ENCODE assay signal across 10 cellular contexts in genomic region chr4:87354168-87355102, GRCh38. TPM values are rescaled to one million over a fixed set of nuclear protein-coding genes. Genes with fewer than 3 reads are reported as not detected.
DNase-seq lines count a peak whose midpoint lies in the region; TF ChIP-seq lines count a peak whose summit lies in the region.
"Had no signal": no experiment of that assay in that cellular context is flagged by ENCODE, and none has a peak within 500 bp of the region (broad histone marks: within the 10 kb centered on the region; RNA-seq: fewer than 3 reads in every experiment).

No MANE protein-coding gene starts in this region.

- no peak for TF ChIP-seq POLR2A in thyroid gland (IDR thresholded peaks at IDR 0.05)
- no peak for TF ChIP-seq POLR2A in suprapubic skin (IDR thresholded peaks at IDR 0.05)

- H3K4me3 ChIP-seq in adipocyte (ENCODE audit: low read length) (no peak overlapping the region), fibroblast of the aortic adventitia (ENCODE audit: low read depth, low read length) (peak overlapping the region; percentile 28), thyroid gland (replicated peaks in 1 of 3) (no peak overlapping the region), suprapubic skin (no peak overlapping the region)
- H3K4me3 ChIP-seq: PC-9, right lobe of liver had no signal

- H3K27ac ChIP-seq in thyroid gland (peak overlapping the region in 2 of 3 donors; percentile 11 to 44), suprapubic skin (no peak overlapping the region)
- H3K27ac ChIP-seq: PC-9, right lobe of liver had no signal

- H3K4me1 ChIP-seq in adipocyte (ENCODE audit: control insufficient read depth, insufficient read depth, low read length) (peaks cover 23% of the 10 kb centered on the region), thyroid gland (peaks cover 0 to 5% of the 10 kb centered on the region in 2 donors), suprapubic skin (peaks cover 3% of the 10 kb centered on the region)

- H3K36me3 ChIP-seq in adipocyte (ENCODE audit: control insufficient read depth, insufficient read depth, low read length, severe bottlenecking) (no peaks in the 10 kb centered on the region), thyroid gland (no peaks in the 10 kb centered on the region), suprapubic skin (peaks cover 4% of the 10 kb centered on the region)

- no peaks in the 10 kb centered on the region for H3K9me3 ChIP-seq in adipocyte (ENCODE audit: control insufficient read depth, low read length)
- H3K9me3 ChIP-seq in thyroid gland = no peaks in the 10 kb centered on the region
- H3K9me3 ChIP-seq in suprapubic skin = no peaks in the 10 kb centered on the region
- H3K9me3 ChIP-seq: right lobe of liver had no signal

- TF ChIP-seq CTCF in fibroblast of the aortic adventitia (IDR thresholded peaks at IDR 0.05; ENCODE audit: insufficient read depth, low read length) = no peak
- no peak for TF ChIP-seq CTCF in thyroid gland (IDR thresholded peaks at IDR 0.05)
- TF ChIP-seq CTCF in suprapubic skin (IDR thresholded peaks at IDR 0.05) = no peak

- H3K27me3 ChIP-seq in adipocyte (replicated peaks; ENCODE audit: control insufficient read depth, insufficient read depth, low read length) (no peaks in the 10 kb centered on the region), thyroid gland (no peaks in the 10 kb centered on the region), suprapubic skin (no peaks in the 10 kb centered on the region)
- H3K27me3 ChIP-seq: right lobe of liver had no signal

- intact Hi-C loops in thyroid gland (cut with DNase I) = no loop called here

- no peak for TF ChIP-seq EP300 in suprapubic skin (IDR thresholded peaks at IDR 0.05)

- DNase-seq in H4 (ENCODE audit: low spot score) = peak; percentile 10
- peak; percentile 62 for DNase-seq in adipocyte (ENCODE audit: low read depth)
- DNase-seq in fibroblast of the aortic adventitia (ENCODE audit: low read depth) = peak; percentile 72
- DNase-seq in thyroid gland = no peak
- DNase-seq in DMS79 (lab: John Stamatoyannopoulos, UW) = no peak
- DNase-seq in hippocampal formation (lab: John Stamatoyannopoulos, UW) = no peak
- DNase-seq in suprapubic skin (ENCODE audit: low spot score in 2 of 2) = no peak
- DNase-seq: NCI-H2171 treated with DMSO at 0.1 percent for 48 hours, PC-9, right lobe of liver had no signal

- H3K9ac ChIP-seq in adipocyte (ENCODE audit: low read length) = peak overlapping the region; percentile 34

- WGBS in thyroid gland, 2 donors = 66 to 76% methylated on average over 7 of the region's 7 CpGs
- WGBS in suprapubic skin = 65% methylated on average over 7 of the region's 7 CpGs

RNA-seq across cellular contexts. Expression of gene HSD17B13, which starts 31.8 kb away (rescaled TPM):
- 4.5 and 7.0 TPM in 2 replicates for total RNA-seq in H4 (2014; rRNA removed; shearing (Covaris generic))
- total RNA-seq in fibroblast of the aortic adventitia (ENCODE audit: low replicate concordance) = 0.18 TPM in 1 of 2 replicates, not detected in the other
- 1 to 10 TPM in 1 of 4 donors, under 1 TPM in 3; 0.22 to 1.7 (median 0.39) TPM for total RNA-seq in thyroid gland
- total RNA-seq in suprapubic skin = 100 to 1,000 TPM in 1 of 4 donors, 10 to 100 TPM in 1, 1 to 10 TPM in 1, under 1 TPM in 1; 0.49 to 143 (median 7.6) TPM
- total RNA-seq: PC-9 had no signal

RNA-seq across cellular contexts. Expression of gene HSD17B11, which starts 36.6 kb away (rescaled TPM):
- 34.8 and 37.3 TPM in 2 replicates for total RNA-seq in H4 (2014; rRNA removed; shearing (Covaris generic))
- total RNA-seq in fibroblast of the aortic adventitia (ENCODE audit: low replicate concordance) = 46.8 and 297 TPM in 2 replicates
- total RNA-seq in thyroid gland = 100 to 1,000 TPM in 1 of 4 donors, 10 to 100 TPM in 3; 23.4 to 147 (median 61.8) TPM
- total RNA-seq in suprapubic skin = 10 to 100 TPM; 11.3 to 34.4 (median 21.4) TPM

Comparison
In these comparisons a context has a peak if more than half of its experiments do, and no peak if none do; other contexts are left out.
1. DNase-seq: peak in H4 (single experiment), adipocyte (single experiment) and fibroblast of the aortic adventitia (single experiment); none in thyroid gland (0 of 2), DMS79 (single experiment), hippocampal formation (0 of 2) and suprapubic skin (0 of 2).